8 cellular contexts compared by ENCODE assay signal in genomic region chr6:28354688-28355554, GRCh38. TPM values are rescaled to one million over a fixed set of nuclear protein-coding genes. Genes with fewer than 3 reads are reported as not detected.
DNase-seq lines count a peak whose midpoint lies in the region; ATAC-seq, FAIRE-seq and TF ChIP-seq lines count a peak whose summit lies in the region.

No MANE protein-coding gene starts in this region.

- peak overlapping the region; percentile 72 to 92 for H3K4me3 ChIP-seq in stomach smooth muscle (ENCODE audit: low read length in 2 of 2)

- peak overlapping the region; percentile 26 for H3K27ac Mint-ChIP-seq in T-helper 2 cell treated with Interferon-gamma antibody and Interleukin-4, amounts not matched to agents 5 μg/mL and 100 μg/mL, for 36 hours
- H3K27ac Mint-ChIP-seq in activated T-helper 17 cell treated with anti-CD3 and anti-CD28 coated beads, Interleukin-2, amount 50 U/mL, for 72 hours: peak overlapping the region; percentile 81

- H3K36me3 Mint-ChIP-seq in T-helper 2 cell treated with Interferon-gamma antibody and Interleukin-4, amounts not matched to agents 5 μg/mL and 100 μg/mL, for 36 hours (ENCODE audit: low read depth): peaks cover 16% of the 10 kb centered on the region
- H3K36me3 Mint-ChIP-seq in activated T-helper 17 cell treated with anti-CD3 and anti-CD28 coated beads, Interleukin-2, amount 50 U/mL, for 72 hours (ENCODE audit: low read depth): no peaks in the 10 kb centered on the region

- H3K27me3 Mint-ChIP-seq in T-helper 2 cell treated with Interferon-gamma antibody and Interleukin-4, amounts not matched to agents 5 μg/mL and 100 μg/mL, for 36 hours (ENCODE audit: low read depth): no peaks in the 10 kb centered on the region
- H3K27me3 Mint-ChIP-seq in activated T-helper 17 cell treated with anti-CD3 and anti-CD28 coated beads, Interleukin-2, amount 50 U/mL, for 72 hours: no peaks in the 10 kb centered on the region

- no peak for TF ChIP-seq CTCF in foreskin keratinocyte (conservative IDR thresholded peaks at IDR 0.05)

- H3K36me3 ChIP-seq in stomach smooth muscle (ENCODE audit: control insufficient read depth in 2 of 2, insufficient read depth in 2 of 2, low read length in 2 of 2): no peaks in the 10 kb centered on the region

- H3K9ac ChIP-seq in stomach smooth muscle (ENCODE audit: low read length in 2 of 2): peak overlapping the region; percentile 70 to 90

- no peak for TF ChIP-seq POLR2A in GM12891 (IDR thresholded peaks at IDR 0.05; ENCODE audit: low read depth, low read length)

- H3K4me1 Mint-ChIP-seq in T-helper 2 cell treated with Interferon-gamma antibody and Interleukin-4, amounts not matched to agents 5 μg/mL and 100 μg/mL, for 36 hours (ENCODE audit: low read depth): peaks cover 36% of the 10 kb centered on the region
- H3K4me1 Mint-ChIP-seq in activated T-helper 17 cell treated with anti-CD3 and anti-CD28 coated beads, Interleukin-2, amount 50 U/mL, for 72 hours: peaks cover 20% of the 10 kb centered on the region

- DNase-seq in T-helper 2 cell treated with Interferon-gamma antibody and Interleukin-4, amounts not matched to agents 5 μg/mL and 100 μg/mL, for 36 hours (ENCODE audit: low spot score): no peak
- no peak for DNase-seq in T-helper 2 cell
- DNase-seq in left lobe of liver (ENCODE audit: low spot score): no peak
- DNase-seq in GM12891 (ENCODE audit: insufficient read length, low spot score): no peak
- no peak for DNase-seq in 8988T
- no peak for DNase-seq in foreskin keratinocyte

- no peak for FAIRE-seq in GM12891 (lab: Jason Lieb, UNC)

- no peaks in the 10 kb centered on the region for H3K27me3 ChIP-seq in stomach smooth muscle (ENCODE audit: control insufficient read depth in 1 of 2, insufficient read depth in 2 of 2, low read length in 2 of 2)
- H3K27me3 ChIP-seq in foreskin keratinocyte: no peaks in the 10 kb centered on the region

- H3K4me1 ChIP-seq in stomach smooth muscle (ENCODE audit: control insufficient read depth, insufficient read depth, low read length): peaks cover 25% of the 10 kb centered on the region
- no peaks in the 10 kb centered on the region for H3K4me1 ChIP-seq in foreskin keratinocyte

- peak overlapping the region; percentile 93 for H3K4me3 Mint-ChIP-seq in T-helper 2 cell treated with Interferon-gamma antibody and Interleukin-4, amounts not matched to agents 5 μg/mL and 100 μg/mL, for 36 hours
- H3K4me3 Mint-ChIP-seq in activated T-helper 17 cell treated with anti-CD3 and anti-CD28 coated beads, Interleukin-2, amount 50 U/mL, for 72 hours: peak overlapping the region; percentile 85

- no peaks in the 10 kb centered on the region for H3K9me3 ChIP-seq in stomach smooth muscle (ENCODE audit: control insufficient read depth in 2 of 2, low read length in 2 of 2)

- peaks cover 3% of the 10 kb centered on the region for H3K9me3 Mint-ChIP-seq in T-helper 2 cell treated with Interferon-gamma antibody and Interleukin-4, amounts not matched to agents 5 μg/mL and 100 μg/mL, for 36 hours
- no peaks in the 10 kb centered on the region for H3K9me3 Mint-ChIP-seq in activated T-helper 17 cell treated with anti-CD3 and anti-CD28 coated beads, Interleukin-2, amount 50 U/mL, for 72 hours

- ATAC-seq in activated T-helper 17 cell treated with anti-CD3 and anti-CD28 coated beads, Interleukin-2, amount 50 U/mL, for 72 hours (replicated peaks): no peak
- ATAC-seq in left lobe of liver: peak; percentile 22
- no peak for ATAC-seq in foreskin keratinocyte

- H3K27ac ChIP-seq in stomach smooth muscle (ENCODE audit: low read length) (peak overlapping the region; percentile 95), foreskin keratinocyte (no peak overlapping the region)

TF ChIP-seq in GM12891, 5 proteins besides CTCF, POLR2A, EP300 and RAD21:
- no peak for TF ChIP-seq TAF1 (IDR thresholded peaks at IDR 0.05; ENCODE audit: low read depth, low read length)
- no peak for TF ChIP-seq SPI1 (IDR thresholded peaks at IDR 0.05; ENCODE audit: low read depth, low read length)
- TF ChIP-seq POU2F2 (IDR thresholded peaks at IDR 0.05; ENCODE audit: low read depth, low read length): no peak
- no peak for TF ChIP-seq PAX5 (IDR thresholded peaks at IDR 0.05; ENCODE audit: insufficient read depth, low read length, severe bottlenecking)
- no peak for TF ChIP-seq POLR2AphosphoS5 (IDR thresholded peaks at IDR 0.05; ENCODE audit: low read depth, low read length)

RNA-seq across cellular contexts. Expression of gene ZKSCAN3, which starts 5.2 kb away (rescaled TPM):
- 1 to 10 TPM; 1.5 to 2.6 TPM for total RNA-seq in activated T-helper 17 cell treated with anti-CD3 and anti-CD28 coated beads, Interleukin-2, amount 50 U/mL, for 72 hours
- total RNA-seq in left lobe of liver: 2.4 TPM
- 0.95 TPM for polyA plus RNA-seq in GM12891 (2012; ENCODE audit: low read depth, missing spikeins)
- total RNA-seq in foreskin keratinocyte: 3.4 and 4.2 TPM in 2 replicates
- 1.4 and 1.5 TPM in 2 replicates for polyA plus RNA-seq in foreskin keratinocyte

RNA-seq across cellular contexts. Expression of gene ZSCAN31, which starts 19.0 kb away (rescaled TPM):
- total RNA-seq in activated T-helper 17 cell treated with anti-CD3 and anti-CD28 coated beads, Interleukin-2, amount 50 U/mL, for 72 hours: 1 to 10 TPM in 1 of 2 donors, under 1 TPM in 1; 0.63 to 1.0 TPM
- total RNA-seq in left lobe of liver: 2.4 TPM
- 3.2 TPM for polyA plus RNA-seq in GM12891 (2012; ENCODE audit: low read depth, missing spikeins)
- 2.3 TPM in 2 replicates for total RNA-seq in foreskin keratinocyte
- 0.56 and 0.84 TPM in 2 replicates for polyA plus RNA-seq in foreskin keratinocyte

RNA-seq across cellular contexts. Expression of gene ZSCAN12, which starts 44.6 kb away (rescaled TPM):
- total RNA-seq in activated T-helper 17 cell treated with anti-CD3 and anti-CD28 coated beads, Interleukin-2, amount 50 U/mL, for 72 hours: 1 to 10 TPM; 2.9 to 4.3 TPM
- total RNA-seq in left lobe of liver (1.2 TPM), foreskin keratinocyte (6.0 and 6.5 TPM in 2 replicates)
- polyA plus RNA-seq in GM12891 (2012; ENCODE audit: low read depth, missing spikeins): 2.3 TPM
- polyA plus RNA-seq in foreskin keratinocyte: 1.0 and 1.4 TPM in 2 replicates
